ENCODE assay signal across 1 cellular context in genomic region chr21:34669880-34670219, GRCh38.
TF ChIP-seq lines count a peak whose summit lies in the region.

No MANE protein-coding gene starts in this region.

TF ChIP-seq in HepG2, 621 proteins besides CTCF, POLR2A, EP300 and RAD21:
- peak; percentile 89 for TF ChIP-seq ZSCAN29 (CRISPR knock-in tag; conservative IDR thresholded peaks at IDR 0.05)
